Comparison of ENCODE assay signal across 11 cellular contexts in the genomic region with DNA sequence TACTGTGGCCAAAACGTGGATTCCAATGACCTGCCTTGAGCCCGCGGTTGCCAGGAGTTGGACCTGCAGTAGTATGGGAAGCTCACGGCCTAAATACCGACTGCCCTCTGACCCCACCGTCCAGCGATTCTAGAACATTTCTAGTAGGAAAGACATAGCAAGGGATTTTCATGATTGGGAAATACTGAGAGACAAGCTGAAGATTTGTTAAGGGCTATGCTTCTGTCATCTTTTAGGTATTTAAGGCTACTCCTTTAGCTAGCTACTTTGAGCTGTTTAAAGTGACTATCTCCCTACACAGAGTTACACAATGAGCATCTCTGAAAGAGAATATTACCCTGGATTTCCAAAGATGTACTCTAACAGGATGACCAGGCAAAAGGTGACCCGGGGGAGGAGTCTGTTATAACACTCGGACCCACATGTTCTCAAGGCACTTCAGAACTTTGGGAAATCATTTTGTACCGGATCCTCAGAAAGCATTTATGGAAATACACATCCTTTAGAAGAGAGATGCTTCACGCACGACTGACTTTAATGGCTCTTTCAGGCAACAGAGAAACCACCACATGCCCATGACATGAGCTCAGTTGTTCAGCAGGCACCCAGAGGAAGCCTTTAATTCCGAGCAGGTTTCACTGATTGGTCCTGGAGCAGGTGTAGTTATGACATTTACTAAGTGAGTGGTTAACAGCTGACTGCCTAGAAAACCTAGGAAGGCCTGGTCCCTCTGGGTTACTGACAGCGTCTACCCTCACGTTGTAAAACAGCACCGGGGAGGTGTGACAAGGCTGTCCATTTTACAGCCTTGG. TPM values are rescaled to one million over a fixed set of nuclear protein-coding genes. Genes with fewer than 3 reads are reported as not detected.
DNase-seq lines count a peak whose midpoint lies in the region; ATAC-seq and TF ChIP-seq lines count a peak whose summit lies in the region.
"Had no signal": no experiment of that assay in that cellular context is flagged by ENCODE, and none has a peak within 500 bp of the region (broad histone marks: within the 10 kb centered on the region; RNA-seq: fewer than 3 reads in every experiment).

No MANE protein-coding gene starts in this region.

- H2BK5ac ChIP-seq in H9 (ENCODE audit: insufficient read length, low read length): no peak overlapping the region

- no peak overlapping the region for H3K4me3 Mint-ChIP-seq in H9
- no peak overlapping the region for H3K4me3 Mint-ChIP-seq in mesothelial cell of epicardium
- H3K4me3 Mint-ChIP-seq: memory B cell had no signal

- no peak overlapping the region for H3K4me2 ChIP-seq in H9 (ENCODE audit: insufficient read depth, insufficient read length, low read length)

- no peak overlapping the region for H3K23ac ChIP-seq in H9 (ENCODE audit: insufficient read length, low read depth, low read length)

- no peak for DNase-seq in AG04450 (ENCODE audit: low read depth, low spot score)
- no peak for DNase-seq in H9
- peak; percentile 97 for DNase-seq in amniotic epithelial cell (ENCODE audit: low read depth)
- DNase-seq in mesothelial cell of epicardium (ENCODE audit: low spot score in 2 of 2, unreplicated experiment in 2 of 2): no peak
- no peak for DNase-seq in central memory CD4-positive, alpha-beta T cell
- DNase-seq: dermis blood vessel endothelial cell, NCI-H748 treated with DMSO at 0.1 percent for 48 hours had no signal

- CTCF ChIA-PET in AG04450 (lab: Charles Lee): interaction anchor here (0.7 to 4.1 kb wide), 3 partner anchors 10 to 169 kb away, joined by 4 to 22 read pairs (median 6); no protein-coding TSS in a partner anchor

- no peak overlapping the region for H4K5ac ChIP-seq in H9 (ENCODE audit: insufficient read length, low read depth, low read length)

- no peak overlapping the region for H3K4ac ChIP-seq in H9 (ENCODE audit: low read depth, low read length)

- POLR2A ChIA-PET in AG04450 (lab: Yijun Ruan, JAX): interaction anchor here (1.2 kb wide), 1 partner anchor 30 kb away, joined by 3 read pairs; no protein-coding TSS in a partner anchor

- H3K9ac ChIP-seq in H9 (ENCODE audit: extremely low read depth, insufficient read length, low read length): no peak overlapping the region

- H3K4me1 Mint-ChIP-seq in H9: peaks cover 13 to 17% of the 10 kb centered on the region in 2 experiments
- H3K4me1 Mint-ChIP-seq in mesothelial cell of epicardium: peaks cover 20% of the 10 kb centered on the region

- no peak overlapping the region for H4K91ac ChIP-seq in H9 (ENCODE audit: insufficient read length, low read depth, low read length)

- no peaks in the 10 kb centered on the region for H3K9me3 Mint-ChIP-seq in H9
- H3K9me3 Mint-ChIP-seq in mesothelial cell of epicardium: no peaks in the 10 kb centered on the region
- H3K9me3 Mint-ChIP-seq: memory B cell had no signal

- peaks cover 17% of the 10 kb centered on the region; the same call in 1 of the 2 replicates for H3K79me2 ChIP-seq in H9 (ENCODE audit: insufficient read depth, low read length)

- no peak overlapping the region for H3K4me3 ChIP-seq in AG04450 (ENCODE audit: low read depth, low read length)

- no peak overlapping the region for H2AFZ ChIP-seq in H9 (ENCODE audit: low read length)

- no peaks in the 10 kb centered on the region for H3K27me3 ChIP-seq in AG04450 (ENCODE audit: control insufficient read depth, insufficient read depth, low read length)
- no peaks in the 10 kb centered on the region for H3K27me3 ChIP-seq in H9 (ENCODE audit: insufficient read depth, low read length)

- no peaks in the 10 kb centered on the region for H4K20me1 ChIP-seq in H9 (ENCODE audit: control insufficient read depth, insufficient read depth, insufficient read length)

- H3K18ac ChIP-seq in H9 (ENCODE audit: insufficient read length, low read depth, low read length): no peak overlapping the region

- peak overlapping the region in 2 of 3 experiments; percentile 66 to 91; a peak in 2 of 7 replicates for H3K27ac Mint-ChIP-seq in H9
- peak overlapping the region; percentile 19 for H3K27ac Mint-ChIP-seq in mesothelial cell of epicardium
- H3K27ac Mint-ChIP-seq: memory B cell had no signal

- H4K8ac ChIP-seq in H9 (replicated peaks; ENCODE audit: insufficient read length, low read depth, low read length): no peak overlapping the region

- no peak overlapping the region for H2BK15ac ChIP-seq in H9 (ENCODE audit: low read depth, low read length)

- TF ChIP-seq CTCF in AG04450 (IDR thresholded peaks at IDR 0.05; ENCODE audit: low read depth, low read length): no peak
- TF ChIP-seq CTCF in H9 (conservative IDR thresholded peaks at IDR 0.05): no peak
- no peak for TF ChIP-seq CTCF in mesothelial cell of epicardium (IDR thresholded peaks at IDR 0.05; ENCODE audit: unreplicated experiment)

- H3K36me3 Mint-ChIP-seq in H9 (ENCODE audit: insufficient read depth in 1 of 3, low read depth in 3 of 3) (peaks cover 17 to 32% (median 24%) of the 10 kb centered on the region in 3 experiments), mesothelial cell of epicardium (peaks cover 18% of the 10 kb centered on the region)

- no peak overlapping the region for H3K14ac ChIP-seq in H9 (ENCODE audit: insufficient read depth, low read length)

- no peak overlapping the region for H3T11ph ChIP-seq in H9 (ENCODE audit: low read length)

- H3K56ac ChIP-seq in H9 (ENCODE audit: insufficient read length, low read depth, low read length): no peak overlapping the region

- WGBS in H9 (ENCODE audit: extremely low coverage, insufficient read length, low lambda C conversion rate): no CpG with 5 or more reads among the region's 16 CpGs

- peaks cover 9% of the 10 kb centered on the region for H3K23me2 ChIP-seq in H9 (ENCODE audit: insufficient read length, low read depth, low read length, poor library complexity, severe bottlenecking)

- no peak for ATAC-seq in HG03520 (IDR thresholded peaks at IDR 0.05; ENCODE audit: unreplicated experiment)
- no peak for ATAC-seq in HG03039 (IDR thresholded peaks at IDR 0.05; ENCODE audit: unreplicated experiment)
- no peak for ATAC-seq in HG03135 (IDR thresholded peaks at IDR 0.05; ENCODE audit: unreplicated experiment)

- no peaks in the 10 kb centered on the region for H3K27me3 Mint-ChIP-seq in H9 (ENCODE audit: low read depth)
- no peaks in the 10 kb centered on the region for H3K27me3 Mint-ChIP-seq in mesothelial cell of epicardium (ENCODE audit: low read depth)
- H3K27me3 Mint-ChIP-seq: memory B cell had no signal

- no peak overlapping the region for H2BK20ac ChIP-seq in H9 (ENCODE audit: low read depth, low read length, poor library complexity, severe bottlenecking)

- H2BK120ac ChIP-seq in H9 (ENCODE audit: low read depth, low read length, poor library complexity, severe bottlenecking): no peak overlapping the region

- H3K27ac ChIP-seq in AG04450 (ENCODE audit: low read depth, low read length) (peak overlapping the region; percentile 42), H9 (ENCODE audit: insufficient read length, low read depth, low read length) (no peak overlapping the region)

- H3K79me1 ChIP-seq in H9 (ENCODE audit: insufficient read depth, low read depth, low read length, poor library complexity, severe bottlenecking): peaks cover 10% of the 10 kb centered on the region

- H2AK5ac ChIP-seq in H9 (ENCODE audit: insufficient read length, low read length): no peak overlapping the region

- no peaks in the 10 kb centered on the region for H3K4me1 ChIP-seq in H9 (ENCODE audit: insufficient read depth, low read length)

- peaks cover 4% of the 10 kb centered on the region; the same call in 1 of the 2 replicates for H3K9me3 ChIP-seq in AG04450 (ENCODE audit: control insufficient read depth, insufficient read depth, low read length)
- H3K9me3 ChIP-seq in H9 (ENCODE audit: control insufficient read depth, low read depth, low read length): no peaks in the 10 kb centered on the region

- H2BK12ac ChIP-seq in H9 (ENCODE audit: insufficient read length, low read depth, low read length): no peak overlapping the region

RNA-seq across cellular contexts. Expression of a gene that starts 4.2 kb away (rescaled TPM):
- polyA plus RNA-seq in AG04450 (2011; rRNA removed): 10.5 and 12.5 TPM in 2 replicates
- polyA minus RNA-seq in AG04450 (2011; rRNA and poly(A)+ RNA removed): 12.7 and 15.0 TPM in 2 replicates
- total RNA-seq in H9 (2021) (38.0 and 40.9 TPM in 2 replicates), mesothelial cell of epicardium (21.8 to 23.5 TPM (median 22.2 TPM) in 3 replicates)

RNA-seq across cellular contexts. Expression of a gene that starts 4.5 kb away (rescaled TPM):
- 25.8 and 29.8 TPM in 2 replicates for polyA plus RNA-seq in AG04450 (2011; rRNA removed)
- 5.7 and 6.3 TPM in 2 replicates for polyA minus RNA-seq in AG04450 (2011; rRNA and poly(A)+ RNA removed)
- total RNA-seq in H9 (2021) (43.2 and 45.5 TPM in 2 replicates), mesothelial cell of epicardium (35.4 to 38.8 TPM (median 36.0 TPM) in 3 replicates)

RNA-seq across cellular contexts. Expression of a gene that starts 29.3 kb away (rescaled TPM):
- 4.4 and 6.1 TPM in 2 replicates for polyA plus RNA-seq in AG04450 (2011; rRNA removed)
- polyA minus RNA-seq in AG04450 (2011; rRNA and poly(A)+ RNA removed): 2.7 and 3.7 TPM in 2 replicates
- total RNA-seq in H9 (2021) (21.9 and 22.2 TPM in 2 replicates), mesothelial cell of epicardium (8.7 to 9.5 TPM (median 9.5 TPM) in 3 replicates)

RNA-seq across cellular contexts. Expression of a gene that starts 35.6 kb away (rescaled TPM):
- 11.7 and 12.9 TPM in 2 replicates for polyA plus RNA-seq in AG04450 (2011; rRNA removed)
- polyA minus RNA-seq in AG04450 (2011; rRNA and poly(A)+ RNA removed): 7.0 and 8.3 TPM in 2 replicates
- 517 and 546 TPM in 2 replicates for total RNA-seq in H9 (2021)
- 50.6 to 56.7 TPM (median 53.3 TPM) in 3 replicates for total RNA-seq in mesothelial cell of epicardium
